Comparison of ENCODE assay signal across 34 cellular contexts in genomic region chr4:58590714-58591113, GRCh38.
DNase-seq lines count a peak whose midpoint lies in the region; ATAC-seq and TF ChIP-seq lines count a peak whose summit lies in the region.
"Had no signal": no experiment of that assay in that cellular context is flagged by ENCODE, and none has a peak within 500 bp of the region (broad histone marks: within the 10 kb centered on the region; RNA-seq: fewer than 3 reads in every experiment).

No MANE protein-coding gene starts in this region.

- H3K36me3 ChIP-seq in hepatocyte (replicated peaks; ENCODE audit: insufficient read depth, low read depth), result no peaks in the 10 kb centered on the region
- no peaks in the 10 kb centered on the region for H3K36me3 ChIP-seq in endodermal cell (ENCODE audit: control insufficient read depth, insufficient read depth, low read length)
- H3K36me3 ChIP-seq: esophagus squamous epithelium, heart left ventricle, thoracic aorta, uterus had no signal

- H3K36me3 Mint-ChIP-seq in endodermal cell (ENCODE audit: low read depth), result no peaks in the 10 kb centered on the region
- H3K36me3 Mint-ChIP-seq: CD4-positive, alpha-beta memory T cell; mesothelial cell of epicardium had no signal

- peak; percentile 77 for ATAC-seq in HG02678 (IDR thresholded peaks at IDR 0.05; ENCODE audit: unreplicated experiment)
- no peak for ATAC-seq in GM18498 (IDR thresholded peaks at IDR 0.05; ENCODE audit: unreplicated experiment)
- ATAC-seq in GM18873 (IDR thresholded peaks at IDR 0.05; ENCODE audit: low FRiP score, unreplicated experiment), result no peak
- ATAC-seq: activated naive CD8-positive, alpha-beta T cell treated with anti-CD3 and anti-CD28 coated beads, Interleukin-2, amount 50 U/mL, for 24 hours; effector memory CD8-positive, alpha-beta T cell; foreskin keratinocyte; heart left ventricle; left ventricle myocardium superior; sciatic nerve; stimulated activated naive CD8-positive, alpha-beta T cell treated with anti-CD3 and anti-CD28 coated beads, Interleukin-15, amount 100 ng/mL, for 72 hours had no signal

- no peaks in the 10 kb centered on the region for H3K9me3 Mint-ChIP-seq in endodermal cell

- H3K79me2 ChIP-seq in hepatocyte, result no peaks in the 10 kb centered on the region

- H3K4me3 Mint-ChIP-seq in endodermal cell, result no peak overlapping the region
- H3K4me3 Mint-ChIP-seq: activated naive CD8-positive, alpha-beta T cell treated with anti-CD3 and anti-CD28 coated beads, Interleukin-2, amount 50 U/mL, for 24 hours; activated T-cell treated with anti-CD3 and anti-CD28 coated beads, Interleukin-2, amount 50 U/mL, for 24 hours; B cell; CD4-positive, alpha-beta memory T cell; effector memory CD8-positive, alpha-beta T cell; mesothelial cell of epicardium; stimulated activated naive CD8-positive, alpha-beta T cell treated with anti-CD3 and anti-CD28 coated beads, Interleukin-15, amount 100 ng/mL, for 72 hours had no signal

- peak overlapping the region; percentile 44 for H3K27ac ChIP-seq in hepatocyte
- H3K27ac ChIP-seq in endodermal cell (ENCODE audit: low read depth, low read length), result no peak overlapping the region
- H3K27ac ChIP-seq: esophagus squamous epithelium, foreskin keratinocyte, heart left ventricle, thoracic aorta, uterus had no signal

- no peaks in the 10 kb centered on the region for H3K4me1 Mint-ChIP-seq in endodermal cell
- H3K4me1 Mint-ChIP-seq: activated naive CD8-positive, alpha-beta T cell treated with anti-CD3 and anti-CD28 coated beads, Interleukin-2, amount 50 U/mL, for 24 hours; B cell; CD4-positive, alpha-beta memory T cell; stimulated activated naive CD8-positive, alpha-beta T cell treated with anti-CD3 and anti-CD28 coated beads, Interleukin-15, amount 100 ng/mL, for 72 hours had no signal

- no peaks in the 10 kb centered on the region for H3K9me3 ChIP-seq in hepatocyte (ENCODE audit: low read depth)
- H3K9me3 ChIP-seq in endodermal cell (ENCODE audit: control insufficient read depth, low read length), result no peaks in the 10 kb centered on the region
- H3K9me3 ChIP-seq: esophagus squamous epithelium, SK-N-SH, thoracic aorta, uterus had no signal

- H3K4me2 ChIP-seq in hepatocyte, result no peak overlapping the region
- H3K4me2 ChIP-seq: SK-N-SH had no signal

- DNase-seq in ELR (ENCODE audit: low read depth) (peak; percentile 24), RKO (ENCODE audit: low spot score) (peak; percentile 23), hepatocyte (ENCODE audit: low spot score) (peak; percentile 47), epidermal melanocyte (ENCODE audit: insufficient read length, low spot score) (no peak), endodermal cell (no peak)
- DNase-seq: activated CD4-positive, CD25-positive, alpha-beta regulatory T cell; activated naive CD8-positive, alpha-beta T cell treated with anti-CD3 and anti-CD28 coated beads, Interleukin-2, amount 50 U/mL, for 24 hours; activated T-cell treated with anti-CD3 and anti-CD28 coated beads, Interleukin-2, amount 50 U/mL, for 24 hours; CD4-positive, alpha-beta memory T cell; central memory CD4-positive, alpha-beta T cell; cortex of kidney; effector memory CD8-positive, alpha-beta T cell; esophagus squamous epithelium; GOT3; heart left ventricle; IMR-90; left ventricle myocardium superior; MV-4-11; NCI-H1436 treated with DMSO at 0.1 percent for 48 hours; NCI-H2081 treated with DMSO at 0.1 percent for 48 hours; NCI-H226; posterior cingulate gyrus; SK-N-SH; stimulated activated CD8-positive, alpha-beta memory T cell treated with anti-CD3 and anti-CD28 coated beads, Interleukin-4, amount 100 ng/mL, for 48 hours; stimulated activated naive CD8-positive, alpha-beta T cell treated with anti-CD3 and anti-CD28 coated beads, Interleukin-15, amount 100 ng/mL, for 72 hours; uterus had no signal

- H3K9ac ChIP-seq in endodermal cell (ENCODE audit: extremely low read depth, low read length, poor library complexity, severe bottlenecking), result no peak overlapping the region
- H3K9ac ChIP-seq: SK-N-SH had no signal

- TF ChIP-seq CTCF in hepatocyte (IDR thresholded peaks at IDR 0.05; ENCODE audit: poor library complexity), result no peak
- TF ChIP-seq CTCF in endodermal cell (conservative IDR thresholded peaks at IDR 0.05), result no peak

- H3K9me2 ChIP-seq in hepatocyte (replicated peaks; ENCODE audit: insufficient read depth), result no peaks in the 10 kb centered on the region
- H3K9me2 ChIP-seq: SK-N-SH had no signal

- H3K4me1 ChIP-seq in hepatocyte (ENCODE audit: insufficient read depth) (no peaks in the 10 kb centered on the region), endodermal cell (ENCODE audit: control insufficient read depth, insufficient read depth, low read length) (no peaks in the 10 kb centered on the region)
- H3K4me1 ChIP-seq: esophagus squamous epithelium, foreskin keratinocyte, heart left ventricle, uterus had no signal

- no peak overlapping the region for H3K4me3 ChIP-seq in hepatocyte
- H3K4me3 ChIP-seq in endodermal cell (ENCODE audit: low read length), result no peak overlapping the region
- H3K4me3 ChIP-seq: esophagus squamous epithelium, heart left ventricle, thoracic aorta, uterus had no signal

- H2AFZ ChIP-seq in hepatocyte, result no peak overlapping the region

- no peaks in the 10 kb centered on the region for H4K20me1 ChIP-seq in hepatocyte (ENCODE audit: insufficient read depth, poor library complexity, severe bottlenecking)

- H3K27ac Mint-ChIP-seq in endodermal cell, result no peak overlapping the region
- H3K27ac Mint-ChIP-seq: activated naive CD8-positive, alpha-beta T cell treated with anti-CD3 and anti-CD28 coated beads, Interleukin-2, amount 50 U/mL, for 24 hours; activated T-cell treated with anti-CD3 and anti-CD28 coated beads, Interleukin-2, amount 50 U/mL, for 24 hours; B cell; CD4-positive, alpha-beta memory T cell; effector memory CD8-positive, alpha-beta T cell; mesothelial cell of epicardium; stimulated activated naive CD8-positive, alpha-beta T cell treated with anti-CD3 and anti-CD28 coated beads, Interleukin-15, amount 100 ng/mL, for 72 hours had no signal

- H3K27me3 ChIP-seq in hepatocyte (no peaks in the 10 kb centered on the region), endodermal cell (ENCODE audit: control insufficient read depth, insufficient read depth, low read length, poor library complexity, severe bottlenecking) (no peaks in the 10 kb centered on the region)
- H3K27me3 ChIP-seq: esophagus squamous epithelium, foreskin keratinocyte, heart left ventricle, uterus had no signal

- 68% methylated on average over 2 of the region's 2 CpGs for WGBS in hepatocyte (ENCODE audit: low lambda C conversion rate, missing lambda C conversion rate)
- WGBS in endodermal cell (ENCODE audit: insufficient coverage in 1 of 2, insufficient read length in 1 of 2), 2 experiments, result 79% methylated on average over 2 of the region's 2 CpGs; no CpG with 5 or more reads in 1 of the 2 experiments

- no peaks in the 10 kb centered on the region for H3K27me3 Mint-ChIP-seq in endodermal cell (ENCODE audit: insufficient read depth)
- H3K27me3 Mint-ChIP-seq: activated naive CD8-positive, alpha-beta T cell treated with anti-CD3 and anti-CD28 coated beads, Interleukin-2, amount 50 U/mL, for 24 hours; activated T-cell treated with anti-CD3 and anti-CD28 coated beads, Interleukin-2, amount 50 U/mL, for 24 hours; B cell; CD4-positive, alpha-beta memory T cell; effector memory CD8-positive, alpha-beta T cell; stimulated activated naive CD8-positive, alpha-beta T cell treated with anti-CD3 and anti-CD28 coated beads, Interleukin-15, amount 100 ng/mL, for 72 hours had no signal

Comparison
In these comparisons a context has a peak if more than half of its experiments do, and no peak if none do; other contexts are left out.
1. DNase-seq: peak in ELR (single experiment), RKO (single experiment) and hepatocyte (single experiment); none in epidermal melanocyte (single experiment) and endodermal cell (single experiment).